Comparison of ENCODE assay signal across 35 cellular contexts in genomic region chr14:104927901-104928300, GRCh38. TPM values are rescaled to one million over a fixed set of nuclear protein-coding genes. Genes with fewer than 3 reads are reported as not detected.
A peak's percentile ranks its signal among the peaks of the same experiment; 100 is the strongest.
DNase-seq lines count a peak whose midpoint lies in the region; ATAC-seq and TF ChIP-seq lines count a peak whose summit lies in the region.
"Had no signal": no experiment of that assay in that cellular context is flagged by ENCODE, and none has a peak within 500 bp of the region (broad histone marks: within the 10 kb centered on the region; RNA-seq: fewer than 3 reads in every experiment).

No MANE protein-coding gene starts in this region.

- BruUV-seq in OCI-LY7 (replicated peaks; lab: Mats Ljungman, UMichigan): no TSS peak

- H3K9me3 Mint-ChIP-seq in progenitor cell of endocrine pancreas (ENCODE audit: low read depth): no peaks in the 10 kb centered on the region
- H3K9me3 Mint-ChIP-seq: dendritic cell treated with granulocyte-macrophage colony-stimulating factor and Interleukin-4, amounts not matched to agents 40 ng/mL and 50 ng/mL, for 4 days; GM23338 had no signal

- no peak for ATAC-seq in left lobe of liver
- ATAC-seq: activated CD4-positive, CD25-positive, alpha-beta regulatory T cell treated with anti-CD3 and anti-CD28 coated beads, Interleukin-2, amount 50 U/mL, for 24 hours; foreskin keratinocyte; heart right ventricle; Panc1; stimulated activated naive CD8-positive, alpha-beta T cell treated with anti-CD3 and anti-CD28 coated beads, Interleukin-15, amount 100 ng/mL, for 72 hours; T-helper 17 cell had no signal

- H3K27me3 Mint-ChIP-seq in progenitor cell of endocrine pancreas: peaks cover 24% of the 10 kb centered on the region

- POLR2A ChIA-PET in OCI-LY7 (lab: Charles Lee): no interaction called here

- in situ Hi-C loops in GM13977 (cut with MboI; ENCODE audit: low pct_unique_long_range_greater_than_20kb, low sequenced_read_pairs, unreplicated experiment) (no loop called here), GM13976 (cut with MboI; ENCODE audit: low sequenced_read_pairs, unreplicated experiment) (no loop called here)

- no peaks in the 10 kb centered on the region for H3K4me1 Mint-ChIP-seq in progenitor cell of endocrine pancreas (ENCODE audit: low read depth)
- H3K4me1 Mint-ChIP-seq: CD4-positive, alpha-beta memory T cell; T-helper 17 cell had no signal

- H3K36me3 ChIP-seq in BLaER1 (peaks cover 44% of the 10 kb centered on the region), OCI-LY7 (ENCODE audit: insufficient read depth, low read length) (no peaks in the 10 kb centered on the region)
- H3K36me3 ChIP-seq: esophagus squamous epithelium, heart right ventricle, pancreas, thoracic aorta had no signal

- no peaks in the 10 kb centered on the region for H3K27me3 ChIP-seq in BLaER1
- H3K27me3 ChIP-seq: pancreas had no signal

- no peak overlapping the region for H3K27ac Mint-ChIP-seq in progenitor cell of endocrine pancreas
- H3K27ac Mint-ChIP-seq: activated naive CD4-positive, alpha-beta T cell treated with anti-CD3 and anti-CD28 coated beads for 36 hours; CD4-positive, alpha-beta memory T cell; dendritic cell treated with granulocyte-macrophage colony-stimulating factor and Interleukin-4, amounts not matched to agents 40 ng/mL and 50 ng/mL, for 4 days; GM23338; nephron progenitor cell; stimulated activated naive CD8-positive, alpha-beta T cell treated with anti-CD3 and anti-CD28 coated beads, Interleukin-15, amount 100 ng/mL, for 72 hours; T-helper 17 cell had no signal

- peaks cover 84% of the 10 kb centered on the region for H3K4me1 ChIP-seq in BLaER1
- peaks cover 42% of the 10 kb centered on the region for H3K4me1 ChIP-seq in OCI-LY7 (ENCODE audit: insufficient read depth, low read length, poor library complexity, severe bottlenecking)
- H3K4me1 ChIP-seq: foreskin keratinocyte, pancreas had no signal

- peak; percentile 25 for DNase-seq in GM13977 (ENCODE audit: low spot score)
- peak; percentile 59 for DNase-seq in OCI-LY7 (ENCODE audit: low spot score)
- DNase-seq in left lobe of liver (ENCODE audit: low spot score): peak; percentile 21
- DNase-seq in NCI-H1105 (lab: John Stamatoyannopoulos, UW): no peak
- DNase-seq in activated naive CD4-positive, alpha-beta T cell (lab: John Stamatoyannopoulos, UW): no peak
- DNase-seq in progenitor cell of endocrine pancreas (ENCODE audit: low spot score, unreplicated experiment): no peak
- no peak for DNase-seq in GM13976 (ENCODE audit: low spot score)
- DNase-seq: activated CD4-positive, alpha-beta T cell treated with anti-CD3 and anti-CD28 coated beads, Interleukin-2, amount 50 U/mL, for 4 hours; activated naive CD4-positive, alpha-beta T cell treated with anti-CD3 and anti-CD28 coated beads for 36 hours; CD4-positive, alpha-beta memory T cell; central memory CD4-positive, alpha-beta T cell; DMS 273 treated with DMSO at 0.1 percent for 48 hours; esophagus squamous epithelium; foreskin keratinocyte; heart right ventricle; Kasumi-1; kidney glomerular epithelial cell; NCI-H1436; NCI-H2081 treated with DMSO at 0.1 percent for 48 hours; NCI-H2227 treated with DMSO at 0.1 percent for 48 hours; NCI-H526; nephron progenitor cell; NK-92 treated with Interleukin-12 subunit alpha and Interleukin-12 subunit beta, amount 100 ng/mL, for 24 hours; SHP77; small intestine; stimulated activated naive CD8-positive, alpha-beta T cell treated with anti-CD3 and anti-CD28 coated beads, Interleukin-15, amount 100 ng/mL, for 72 hours; T-helper 17 cell had no signal

- H3K79me2 ChIP-seq in OCI-LY7 (ENCODE audit: insufficient read depth, low read depth, low read length): no peaks in the 10 kb centered on the region

- CTCF ChIA-PET in OCI-LY7 (lab: Charles Lee; ENCODE audit: unreplicated experiment): interaction anchor here (0.6 kb wide), 1 partner anchor 28 kb away, joined by 3 read pairs; no protein-coding TSS in a partner anchor

- no peaks in the 10 kb centered on the region for H3K36me3 Mint-ChIP-seq in progenitor cell of endocrine pancreas (ENCODE audit: insufficient read depth)
- H3K36me3 Mint-ChIP-seq: CD4-positive, alpha-beta memory T cell had no signal

- H2AFZ ChIP-seq in OCI-LY7 (ENCODE audit: low read length): no peak overlapping the region
- H2AFZ ChIP-seq: GM23338 had no signal

- H3K9me3 ChIP-seq in BLaER1: no peaks in the 10 kb centered on the region; the same call in 1 of the 2 replicates
- H3K9me3 ChIP-seq in OCI-LY7 (ENCODE audit: low read length): 0 out of 2 replicates have a peak, but pooled peaks cover 7% of the 10 kb centered on the region
- H3K9me3 ChIP-seq: esophagus squamous epithelium, pancreas, thoracic aorta had no signal

- peak overlapping the region; percentile 87 for H3K9ac ChIP-seq in BLaER1

- intact Hi-C loops in OCI-LY7 (cut with micrococcal nuclease; ENCODE audit: unreplicated experiment): loop anchor here (1.0 to 2.0 kb wide), 2 partner anchors 32 to 101 kb away; no protein-coding TSS in a partner anchor

- H4K20me1 ChIP-seq in BLaER1: peaks cover 28% of the 10 kb centered on the region; the same call in 1 of the 2 replicates
- H4K20me1 ChIP-seq in OCI-LY7 (ENCODE audit: insufficient read depth, low read length): 0 out of 2 replicates have a peak, but pooled peaks cover 4% of the 10 kb centered on the region

- H3K27ac ChIP-seq in BLaER1: peak overlapping the region; percentile 96
- H3K27ac ChIP-seq in OCI-LY7 (ENCODE audit: low read depth, low read length, poor library complexity, severe bottlenecking): no peak overlapping the region
- H3K27ac ChIP-seq: esophagus squamous epithelium, foreskin keratinocyte, heart right ventricle, pancreas, thoracic aorta had no signal

- TF ChIP-seq CTCF in GM13977 (IDR thresholded peaks at IDR 0.05; ENCODE audit: extremely low read depth, insufficient read depth, missing control alignments) (peak; percentile 19), OCI-LY7 (conservative IDR thresholded peaks at IDR 0.05; ENCODE audit: low read length) (peak; percentile 52; the same call in 1 of the 2 replicates), progenitor cell of endocrine pancreas (IDR thresholded peaks at IDR 0.05; ENCODE audit: unreplicated experiment) (no peak), GM13976 (IDR thresholded peaks at IDR 0.05; ENCODE audit: borderline replicate concordance, control extremely low read depth, extremely low read depth, insufficient read depth, missing control alignments) (no peak)

- H3K9me2 ChIP-seq in OCI-LY7 (ENCODE audit: insufficient read depth, low read length): no peaks in the 10 kb centered on the region

- no peak overlapping the region for H3K4me3 Mint-ChIP-seq in progenitor cell of endocrine pancreas (ENCODE audit: low read depth)
- H3K4me3 Mint-ChIP-seq: activated naive CD4-positive, alpha-beta T cell treated with anti-CD3 and anti-CD28 coated beads for 36 hours; CD4-positive, alpha-beta memory T cell; GM23338; nephron progenitor cell; stimulated activated naive CD8-positive, alpha-beta T cell treated with anti-CD3 and anti-CD28 coated beads, Interleukin-15, amount 100 ng/mL, for 72 hours; T-helper 17 cell had no signal

- H3K4me2 ChIP-seq in BLaER1: peak overlapping the region; percentile 100
- H3K4me2 ChIP-seq in OCI-LY7 (ENCODE audit: low read length): peak overlapping the region; percentile 84
- H3K4me2 ChIP-seq: GM23338 had no signal

- H3K4me3 ChIP-seq in BLaER1: peak overlapping the region; percentile 70
- H3K4me3 ChIP-seq in OCI-LY7 (ENCODE audit: low read depth, low read length, poor library complexity, severe bottlenecking): no peak overlapping the region
- H3K4me3 ChIP-seq: esophagus squamous epithelium, GM23338, heart right ventricle, lung, pancreas, thoracic aorta had no signal

RNA-seq across cellular contexts. Expression of gene PLD4, which starts 3.2 kb away (rescaled TPM):
- 0.66 TPM in 1 of 2 replicates, not detected in the other for total RNA-seq in OCI-LY7 (2014; rRNA removed; shearing (Covaris generic))
- 3.7 and 5.1 TPM in 2 replicates for total RNA-seq in OCI-LY7 (2022)
- total RNA-seq in left lobe of liver: not detected
- total RNA-seq in progenitor cell of endocrine pancreas: 0.05 TPM in 1 of 2 replicates, not detected in the other
- total RNA-seq: activated naive CD4-positive, alpha-beta T cell treated with anti-CD3 and anti-CD28 coated beads for 36 hours; CD4-positive, alpha-beta memory T cell; foreskin keratinocyte; GM23338 had no signal

RNA-seq across cellular contexts. Expression of gene AHNAK2, which starts 50.3 kb away (rescaled TPM):
- 0.21 TPM in 1 of 2 replicates, not detected in the other for total RNA-seq in OCI-LY7 (2014; rRNA removed; shearing (Covaris generic))
- 0.09 and 0.61 TPM in 2 replicates for total RNA-seq in OCI-LY7 (2022)
- 5.5 TPM for total RNA-seq in left lobe of liver
- 1.1 and 1.2 TPM in 2 replicates for total RNA-seq in progenitor cell of endocrine pancreas
- total RNA-seq: T-helper 17 cell had no signal

RNA-seq across cellular contexts. Expression of gene CLBA1, which starts 57.7 kb away (rescaled TPM):
- total RNA-seq in OCI-LY7 (2014; rRNA removed; shearing (Covaris generic)): 0.08 and 0.82 TPM in 2 replicates
- total RNA-seq in OCI-LY7 (2022) (1.2 TPM in 1 of 2 replicates, not detected in the other), left lobe of liver (2.2 TPM), progenitor cell of endocrine pancreas (20.1 and 20.8 TPM in 2 replicates)

Comparison
In these comparisons a context has a peak if more than half of its experiments do, and no peak if none do; other contexts are left out.
1. DNase-seq: peak in GM13977 (single experiment), OCI-LY7 (single experiment) and left lobe of liver (single experiment); none in NCI-H1105 (single experiment), activated naive CD4-positive, alpha-beta T cell (0 of 4), progenitor cell of endocrine pancreas (single experiment) and GM13976 (single experiment).
2. CTCF ChIP-seq: peak in GM13977 (single experiment) and OCI-LY7 (single experiment); none in progenitor cell of endocrine pancreas (single experiment) and GM13976 (single experiment).